ENCODE assay signal across 1 cellular context in genomic region chr1:202144510-202145324, GRCh38.
TF ChIP-seq lines count a peak whose summit lies in the region.

TSS of gene ARL8A (minus strand) at chr1:202144737. CDS start at chr1:202144572, 165 bp downstream.

TF ChIP-seq in HepG2, 621 proteins besides CTCF, POLR2A, EP300 and RAD21 (continued from another document and continues in another):
- 0 out of 2 replicates have a peak, but pooled peaks have one; percentile 20 for TF ChIP-seq ELF3 (CRISPR knock-in tag; IDR thresholded peaks at IDR 0.05)
- TF ChIP-seq ZBTB7B (CRISPR knock-in tag; IDR thresholded peaks at IDR 0.05), result 0 out of 2 replicates have a peak, but pooled peaks have one; percentile 24
- TF ChIP-seq TFE3 (CRISPR knock-in tag; IDR thresholded peaks at IDR 0.05), result no peak
- TF ChIP-seq, protein P1, sequence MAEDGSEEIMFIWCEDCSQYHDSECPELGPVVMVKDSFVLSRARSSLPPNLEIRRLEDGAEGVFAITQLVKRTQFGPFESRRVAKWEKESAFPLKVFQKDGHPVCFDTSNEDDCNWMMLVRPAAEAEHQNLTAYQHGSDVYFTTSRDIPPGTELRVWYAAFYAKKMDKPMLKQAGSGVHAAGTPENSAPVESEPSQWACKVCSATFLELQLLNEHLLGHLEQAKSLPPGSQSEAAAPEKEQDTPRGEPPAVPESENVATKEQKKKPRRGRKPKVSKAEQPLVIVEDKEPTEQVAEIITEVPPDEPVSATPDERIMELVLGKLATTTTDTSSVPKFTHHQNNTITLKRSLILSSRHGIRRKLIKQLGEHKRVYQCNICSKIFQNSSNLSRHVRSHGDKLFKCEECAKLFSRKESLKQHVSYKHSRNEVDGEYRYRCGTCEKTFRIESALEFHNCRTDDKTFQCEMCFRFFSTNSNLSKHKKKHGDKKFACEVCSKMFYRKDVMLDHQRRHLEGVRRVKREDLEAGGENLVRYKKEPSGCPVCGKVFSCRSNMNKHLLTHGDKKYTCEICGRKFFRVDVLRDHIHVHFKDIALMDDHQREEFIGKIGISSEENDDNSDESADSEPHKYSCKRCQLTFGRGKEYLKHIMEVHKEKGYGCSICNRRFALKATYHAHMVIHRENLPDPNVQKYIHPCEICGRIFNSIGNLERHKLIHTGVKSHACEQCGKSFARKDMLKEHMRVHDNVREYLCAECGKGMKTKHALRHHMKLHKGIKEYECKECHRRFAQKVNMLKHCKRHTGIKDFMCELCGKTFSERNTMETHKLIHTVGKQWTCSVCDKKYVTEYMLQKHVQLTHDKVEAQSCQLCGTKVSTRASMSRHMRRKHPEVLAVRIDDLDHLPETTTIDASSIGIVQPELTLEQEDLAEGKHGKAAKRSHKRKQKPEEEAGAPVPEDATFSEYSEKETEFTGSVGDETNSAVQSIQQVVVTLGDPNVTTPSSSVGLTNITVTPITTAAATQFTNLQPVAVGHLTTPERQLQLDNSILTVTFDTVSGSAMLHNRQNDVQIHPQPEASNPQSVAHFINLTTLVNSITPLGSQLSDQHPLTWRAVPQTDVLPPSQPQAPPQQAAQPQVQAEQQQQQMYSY (CRISPR knock-in tag; IDR thresholded peaks at IDR 0.05), result no peak
- TF ChIP-seq MEF2D (CRISPR knock-in tag; IDR thresholded peaks at IDR 0.05), result no peak
- no peak for TF ChIP-seq NKX3-1 (CRISPR knock-in tag; IDR thresholded peaks at IDR 0.05)
- peak; percentile 56 for TF ChIP-seq ZFY (CRISPR knock-in tag; IDR thresholded peaks at IDR 0.05)
- TF ChIP-seq, protein P2, sequence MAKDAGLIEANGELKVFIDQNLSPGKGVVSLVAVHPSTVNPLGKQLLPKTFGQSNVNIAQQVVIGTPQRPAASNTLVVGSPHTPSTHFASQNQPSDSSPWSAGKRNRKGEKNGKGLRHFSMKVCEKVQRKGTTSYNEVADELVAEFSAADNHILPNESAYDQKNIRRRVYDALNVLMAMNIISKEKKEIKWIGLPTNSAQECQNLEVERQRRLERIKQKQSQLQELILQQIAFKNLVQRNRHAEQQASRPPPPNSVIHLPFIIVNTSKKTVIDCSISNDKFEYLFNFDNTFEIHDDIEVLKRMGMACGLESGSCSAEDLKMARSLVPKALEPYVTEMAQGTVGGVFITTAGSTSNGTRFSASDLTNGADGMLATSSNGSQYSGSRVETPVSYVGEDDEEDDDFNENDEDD (CRISPR knock-in tag; IDR thresholded peaks at IDR 0.05; ENCODE audit: borderline replicate concordance), result peak; percentile 14; the same call in 1 of the 2 replicates
- no peak for TF ChIP-seq ZNF234 (CRISPR knock-in tag; conservative IDR thresholded peaks at IDR 0.05)
- TF ChIP-seq ZNF639 (CRISPR knock-in tag; conservative IDR thresholded peaks at IDR 0.05), result 0 out of 2 replicates have a peak, but pooled peaks have one; percentile 31
- 0 out of 2 replicates have a peak, but pooled peaks have one; percentile 51 for TF ChIP-seq ZBTB2 (CRISPR knock-in tag; IDR thresholded peaks at IDR 0.05; ENCODE audit: low read depth)
- peak; percentile 68 for TF ChIP-seq ZNF263 (CRISPR knock-in tag; IDR thresholded peaks at IDR 0.05)
- TF ChIP-seq ZNF264 (CRISPR knock-in tag; IDR thresholded peaks at IDR 0.05), result no peak
- TF ChIP-seq ZNF282 (IDR thresholded peaks at IDR 0.05; ENCODE audit: partially characterized antibody), result no peak
- peak; percentile 45 for TF ChIP-seq HNRNPLL (IDR thresholded peaks at IDR 0.05; ENCODE audit: low read depth, low read length, poor library complexity, severe bottlenecking)
- no peak for TF ChIP-seq ZNF138 (CRISPR knock-in tag; IDR thresholded peaks at IDR 0.05; ENCODE audit: low read depth)
- TF ChIP-seq, protein P3, sequence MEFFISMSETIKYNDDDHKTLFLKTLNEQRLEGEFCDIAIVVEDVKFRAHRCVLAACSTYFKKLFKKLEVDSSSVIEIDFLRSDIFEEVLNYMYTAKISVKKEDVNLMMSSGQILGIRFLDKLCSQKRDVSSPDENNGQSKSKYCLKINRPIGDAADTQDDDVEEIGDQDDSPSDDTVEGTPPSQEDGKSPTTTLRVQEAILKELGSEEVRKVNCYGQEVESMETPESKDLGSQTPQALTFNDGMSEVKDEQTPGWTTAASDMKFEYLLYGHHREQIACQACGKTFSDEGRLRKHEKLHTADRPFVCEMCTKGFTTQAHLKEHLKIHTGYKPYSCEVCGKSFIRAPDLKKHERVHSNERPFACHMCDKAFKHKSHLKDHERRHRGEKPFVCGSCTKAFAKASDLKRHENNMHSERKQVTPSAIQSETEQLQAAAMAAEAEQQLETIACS (CRISPR knock-in tag; IDR thresholded peaks at IDR 0.05), result peak; percentile 80
- TF ChIP-seq, protein P4, sequence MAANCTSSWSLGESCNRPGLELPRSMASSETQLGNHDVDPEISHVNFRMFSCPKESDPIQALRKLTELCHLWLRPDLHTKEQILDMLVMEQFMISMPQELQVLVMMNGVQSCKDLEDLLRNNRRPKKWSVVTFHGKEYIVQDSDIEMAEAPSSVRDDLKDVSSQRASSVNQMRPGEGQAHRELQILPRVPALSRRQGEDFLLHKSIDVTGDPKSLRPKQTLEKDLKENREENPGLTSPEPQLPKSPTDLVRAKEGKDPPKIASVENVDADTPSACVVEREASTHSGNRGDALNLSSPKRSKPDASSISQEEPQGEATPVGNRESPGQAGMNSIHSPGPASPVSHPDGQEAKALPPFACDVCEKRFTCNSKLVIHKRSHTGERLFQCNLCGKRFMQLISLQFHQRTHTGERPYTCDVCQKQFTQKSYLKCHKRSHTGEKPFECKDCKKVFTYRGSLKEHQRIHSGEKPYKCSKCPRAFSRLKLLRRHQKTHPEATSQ (CRISPR knock-in tag; IDR thresholded peaks at IDR 0.05; ENCODE audit: borderline replicate concordance), result no peak
- TF ChIP-seq MAZ (IDR thresholded peaks at IDR 0.05; ENCODE audit: borderline replicate concordance, low read depth, low read length), result no peak
- TF ChIP-seq MAZ (CRISPR knock-in tag; IDR thresholded peaks at IDR 0.05; ENCODE audit: low read depth), result peak; percentile 58
- peak; percentile 68; the same call in 1 of the 2 replicates for TF ChIP-seq MEIS2 (CRISPR knock-in tag; IDR thresholded peaks at IDR 0.05)
- 0 out of 2 replicates have a peak, but pooled peaks have one; percentile 34 for TF ChIP-seq SALL2 (CRISPR knock-in tag; IDR thresholded peaks at IDR 0.05)
- no peak for TF ChIP-seq RFXANK (CRISPR knock-in tag; IDR thresholded peaks at IDR 0.05)
- no peak for TF ChIP-seq HNF4G (IDR thresholded peaks at IDR 0.05; ENCODE audit: borderline replicate concordance, low read depth, low read length)
- TF ChIP-seq HNF4G (CRISPR knock-in tag; IDR thresholded peaks at IDR 0.05; ENCODE audit: borderline replicate concordance, low read depth), result 0 out of 2 replicates have a peak, but pooled peaks have one; percentile 23
- peak; percentile 46; the same call in 1 of the 2 replicates for TF ChIP-seq ZNF777 (CRISPR knock-in tag; IDR thresholded peaks at IDR 0.05)
- TF ChIP-seq ZIK1 (CRISPR knock-in tag; IDR thresholded peaks at IDR 0.05; ENCODE audit: borderline replicate concordance, low read depth), result 0 out of 2 replicates have a peak, but pooled peaks have one; percentile 8
- no peak for TF ChIP-seq NFYC (CRISPR knock-in tag; IDR thresholded peaks at IDR 0.05)
- TF ChIP-seq ATF7-NPFF (CRISPR knock-in tag; IDR thresholded peaks at IDR 0.05; ENCODE audit: low read depth), result peak; percentile 59; the same call in 1 of the 2 replicates
- no peak for TF ChIP-seq ZBTB40 (IDR thresholded peaks at IDR 0.05)
- no peak for TF ChIP-seq ZBTB40 (CRISPR knock-in tag; IDR thresholded peaks at IDR 0.05)
- no peak for TF ChIP-seq ZNF841 (CRISPR knock-in tag; IDR thresholded peaks at IDR 0.05; ENCODE audit: borderline replicate concordance)
- 0 out of 2 replicates have a peak, but pooled peaks have one; percentile 52 for TF ChIP-seq ZSCAN21 (CRISPR knock-in tag; IDR thresholded peaks at IDR 0.05; ENCODE audit: borderline replicate concordance)
- 0 out of 2 replicates have a peak, but pooled peaks have one; percentile 35 for TF ChIP-seq RBFOX2 (IDR thresholded peaks at IDR 0.05; ENCODE audit: low read depth, low read length)
- no peak for TF ChIP-seq NFE2L1 (CRISPR knock-in tag; IDR thresholded peaks at IDR 0.05; ENCODE audit: borderline replicate concordance)
- no peak for TF ChIP-seq ZNF468 (CRISPR knock-in tag; IDR thresholded peaks at IDR 0.05)
- TF ChIP-seq IKZF4 (CRISPR knock-in tag; IDR thresholded peaks at IDR 0.05; ENCODE audit: borderline replicate concordance, low read depth, not compliant biosample characterization), result no peak
- no peak for TF ChIP-seq MAFF (IDR thresholded peaks at IDR 0.05; ENCODE audit: low read depth, low read length)
- peak; percentile 55; the same call in 1 of the 2 replicates for TF ChIP-seq SAP130 (CRISPR knock-in tag; IDR thresholded peaks at IDR 0.05; ENCODE audit: low read depth)
- TF ChIP-seq EZH2 (conservative IDR thresholded peaks at IDR 0.05; ENCODE audit: low read depth, low read length), result no peak
- TF ChIP-seq DR1 (CRISPR knock-in tag; IDR thresholded peaks at IDR 0.05), result no peak
